8 cellular contexts compared by ENCODE assay signal in genomic region chr18:9913526-9914333, GRCh38. TPM values are rescaled to one million over a fixed set of nuclear protein-coding genes. Genes with fewer than 3 reads are reported as not detected.
DNase-seq lines count a peak whose midpoint lies in the region; TF ChIP-seq lines count a peak whose summit lies in the region.

TSS of gene VAPA (plus strand) at chr18:9914016. CDS start at chr18:9914257, 241 bp downstream.

- no peaks in the 10 kb centered on the region for H3K36me3 ChIP-seq in neuron (ENCODE audit: insufficient read depth, low read length)

- H3K4me3 ChIP-seq in neuron (ENCODE audit: low read length), result peak within 1 kb of the TSS; percentile 70

- peaks cover 15% of the 10 kb centered on the region for H3K36me3 Mint-ChIP-seq in HFFc6 (ENCODE audit: low read depth)

- in situ Hi-C loops in SK-MEL-5 (cut with HindIII; ENCODE audit: low pct_unique_long_range_greater_than_20kb, low sequenced_read_pairs), result no loop called here

- TF ChIP-seq CTCF in HFFc6 (IDR thresholded peaks at IDR 0.05), result no peak; the same call in 1 of the 2 replicates

- peak within 1 kb of the TSS; percentile 97 for H3K4me3 Mint-ChIP-seq in HFFc6

- peaks cover 8% of the 10 kb centered on the region; the same call in 1 of the 2 replicates for H3K9me3 Mint-ChIP-seq in HFFc6

- peaks cover 4% of the 10 kb centered on the region for H3K27me3 Mint-ChIP-seq in HFFc6 (ENCODE audit: insufficient read depth)

- H3K4me1 Mint-ChIP-seq in HFFc6 (ENCODE audit: low read depth), result peaks cover 28% of the 10 kb centered on the region

- peak within 1 kb of the TSS; percentile 91 for H3K27ac Mint-ChIP-seq in HFFc6

- H3K27me3 ChIP-seq in neuron (ENCODE audit: insufficient read depth, low read length), result no peaks in the 10 kb centered on the region

- no peaks in the 10 kb centered on the region for H3K9me3 ChIP-seq in neuron (ENCODE audit: low read length)

- peak within 1 kb of the TSS; percentile 54 for H2AFZ ChIP-seq in neuron (ENCODE audit: low read depth, low read length)

- peaks cover 21% of the 10 kb centered on the region for H3K4me1 ChIP-seq in neuron (ENCODE audit: insufficient read depth, low read length)

- DNase-seq in GM04504 (ENCODE audit: low read depth) (peak; percentile 92), HFFc6 (peak; percentile 88), NAMALWA (ENCODE audit: low spot score) (peak; percentile 96), SK-MEL-5 (ENCODE audit: low read depth, low spot score) (peak; percentile 91), foreskin melanocyte (peak; percentile 97), stromal cell of bone marrow (ENCODE audit: low read depth) (peak; percentile 91)
- DNase-seq in activated naive CD4-positive, alpha-beta T cell treated with Interleukin-2 at 50 U/mL for 16 hours, result peak; percentile 94

RNA-seq across cellular contexts. Expression of gene VAPA, which starts in this region (rescaled TPM):
- total RNA-seq in HFFc6 (2021; fragmentation: NEBNext Ultra II Directional; extraction: Animal tissue kit (Norgen Biotek cat#: 25700)), result 100 to 1,000 TPM; 184 to 237 (median 206) TPM
- 329 and 333 TPM in 2 replicates for total RNA-seq in SK-MEL-5 (2014; rRNA removed; shearing (Covaris generic))
- 186 and 227 TPM in 2 replicates for polyA plus RNA-seq in SK-MEL-5 (2015; cell fraction: cytosol; rRNA removed)
- 53.8 and 54.1 TPM in 2 replicates for polyA plus RNA-seq in SK-MEL-5 (2015; cell fraction: nucleus; rRNA removed)

Comparison
In these comparisons a context has a peak if more than half of its experiments do, and no peak if none do; other contexts are left out.
1. Peak in every context shown above with its lines: DNase-seq and H3K4me3 ChIP-seq.